In genomic region chr14:62886461-62886860, GRCh38 we compare ENCODE assay signal across 7 cellular contexts.
"Had no signal": no experiment of that assay in that cellular context is flagged by ENCODE, and none has a peak within 500 bp of the region (broad histone marks: within the 10 kb centered on the region; RNA-seq: fewer than 3 reads in every experiment).

No MANE protein-coding gene starts in this region.

- DNase-seq: H9, HCEC 1CT, KBM-7 had no signal

- ATAC-seq: GM23338 had no signal

- H2AFZ ChIP-seq: GM23338 had no signal

- H3K4me2 ChIP-seq: GM23338 had no signal

- H3K27ac ChIP-seq: HL-60 had no signal

- FAIRE-seq: H1, H54 had no signal

- H3K4me3 ChIP-seq: GM23338 had no signal
